24 cellular contexts compared by ENCODE assay signal in the genomic region with DNA sequence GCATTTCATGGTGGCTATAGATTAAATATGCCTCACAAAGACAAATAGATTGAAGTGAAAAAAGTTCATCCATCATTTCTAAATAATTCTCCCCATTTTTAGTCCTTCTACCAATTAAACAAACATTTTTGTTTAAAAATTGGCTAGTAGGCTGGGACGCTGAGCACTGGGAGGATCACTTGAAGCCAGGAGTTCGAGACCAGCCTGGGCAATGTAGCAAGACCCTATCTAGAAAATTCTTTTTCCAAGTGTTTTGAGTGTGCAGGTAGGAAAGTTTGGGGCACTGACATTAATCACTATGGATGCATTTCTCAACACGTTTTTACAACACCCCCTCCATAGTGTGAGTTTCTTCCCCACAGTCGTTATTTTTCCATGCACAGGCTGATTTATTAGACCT.
"Had no signal": no experiment of that assay in that cellular context is flagged by ENCODE, and none has a peak within 500 bp of the region (broad histone marks: within the 10 kb centered on the region; RNA-seq: fewer than 3 reads in every experiment).

No MANE protein-coding gene starts in this region.

- DNase-seq: hippocampal formation; left colon; left lung; mammary epithelial cell; mesenchymal stem cell; naive thymus-derived CD8-positive, alpha-beta T cell; nucleus accumbens; right lobe of liver; stimulated activated CD4-positive, alpha-beta T cell treated with anti-CD3 and anti-CD28 coated beads, Interleukin-12 subunit alpha, Interleukin-12 subunit beta, amount 100 ng/mL, for 4 hours; stimulated activated CD4-positive, alpha-beta T cell treated with anti-CD3 and anti-CD28 coated beads, Interleukin-15, amount 100 ng/mL, for 24 hours; stimulated activated CD4-positive, alpha-beta T cell treated with anti-CD3 and anti-CD28 coated beads, Interleukin-2, amount 100 ng/mL, for 24 hours; stimulated activated CD4-positive, alpha-beta T cell treated with anti-CD3 and anti-CD28 coated beads, Interleukin-4, amount 100 ng/mL, for 1 hour; stimulated activated naive B cell treated with anti-CD40 and anti-IgM and Interleukin-4, amounts not matched to agents 10 μg/mL and 1 μg/mL and 100 μg/mL, for 72 hours; stimulated activated naive CD8-positive, alpha-beta T cell treated with anti-CD3 and anti-CD28 coated beads, Interleukin-15, Interleukin-2, amounts not matched to agents 100 U/mL and 50 U/mL, for 24 hours; stomach; testis; thyroid gland; transverse colon; upper lobe of left lung had no signal

- ATAC-seq: left colon; left lung; lower lobe of right lung; naive thymus-derived CD8-positive, alpha-beta T cell; right lobe of liver; stimulated activated naive B cell treated with anti-CD40 and anti-IgM and Interleukin-4, amounts not matched to agents 10 μg/mL and 1 μg/mL and 100 μg/mL, for 72 hours; stimulated activated naive CD8-positive, alpha-beta T cell treated with anti-CD3 and anti-CD28 coated beads, Interleukin-15, Interleukin-2, amounts not matched to agents 100 U/mL and 50 U/mL, for 24 hours had no signal

- H3K9ac ChIP-seq: parathyroid adenoma had no signal

- H3K36me3 ChIP-seq: right lobe of liver, thyroid gland, transverse colon had no signal

- H2AFZ ChIP-seq: parathyroid adenoma had no signal

- H3K4me3 ChIP-seq: left lung, lower lobe of right lung, right atrium auricular region, right lobe of liver, skin epidermis, stomach, testis, thyroid gland, transverse colon, upper lobe of left lung had no signal

- H3K9me3 ChIP-seq: left lung, lower lobe of right lung, right atrium auricular region, right lobe of liver, stomach, testis, thyroid gland, transverse colon, upper lobe of left lung had no signal

- H3K79me2 ChIP-seq: parathyroid adenoma had no signal

- H3K27ac ChIP-seq: left lung, lower lobe of right lung, parathyroid adenoma, right atrium auricular region, right lobe of liver, skin epidermis, stomach, testis, thyroid gland, transverse colon, upper lobe of left lung had no signal

- FAIRE-seq: keratinocyte had no signal

- H3K27me3 ChIP-seq: left lung, right atrium auricular region, right lobe of liver, stomach, testis, thyroid gland, transverse colon, upper lobe of left lung had no signal

- H3K4me1 ChIP-seq: left lung, lower lobe of right lung, parathyroid adenoma, right atrium auricular region, right lobe of liver, stomach, testis, thyroid gland, transverse colon, upper lobe of left lung had no signal
